In genomic region chr10:103262229-103262628, GRCh38 we compare ENCODE assay signal across 36 cellular contexts. TPM values are rescaled to one million over a fixed set of nuclear protein-coding genes. Genes with fewer than 3 reads are reported as not detected.
DNase-seq lines count a peak whose midpoint lies in the region; ATAC-seq, FAIRE-seq and TF ChIP-seq lines count a peak whose summit lies in the region.
"Had no signal": no experiment of that assay in that cellular context is flagged by ENCODE, and none has a peak within 500 bp of the region (broad histone marks: within the 10 kb centered on the region; RNA-seq: fewer than 3 reads in every experiment).

No MANE protein-coding gene starts in this region.

- ATAC-seq in stimulated activated naive CD8-positive, alpha-beta T cell treated with anti-CD3 and anti-CD28 coated beads, Interleukin-15, amount 100 ng/mL, for 72 hours: peak; percentile 40
- ATAC-seq in HG03457 (IDR thresholded peaks at IDR 0.05; ENCODE audit: unreplicated experiment): no peak
- ATAC-seq: activated CD8-positive, alpha-beta memory T cell treated with anti-CD3 and anti-CD28 coated beads, Interleukin-2, amount 10 ng/mL, durations not matched to agents 7 days and 5 days; body of pancreas; gastrocnemius medialis; naive thymus-derived CD8-positive, alpha-beta T cell; stimulated activated memory B cell treated with anti-CD40 and anti-IgM and Interleukin-4, amounts not matched to agents 10 μg/mL and 1 μg/mL and 100 μg/mL, for 72 hours; T-cell had no signal

- H3K4me3 ChIP-seq in mammary epithelial cell (replicated peaks in 1 of 3; ENCODE audit: insufficient read depth in 1 of 3, low read depth in 2 of 3, low read length in 3 of 3) (no peak overlapping the region), breast epithelium (no peak overlapping the region), astrocyte (ENCODE audit: insufficient read depth, low read depth, low read length) (no peak overlapping the region)
- H3K4me3 ChIP-seq: body of pancreas, gastrocnemius medialis, left ventricle myocardium inferior, PC-9, skin epidermis, thoracic aorta, vagina had no signal

- DNase-seq in mammary epithelial cell (peak; percentile 37), breast epithelium (ENCODE audit: low spot score in 2 of 2) (no peak), HT1080 (ENCODE audit: low read depth) (peak; percentile 65), astrocyte (ENCODE audit: low read depth) (no peak), chondrocyte (ENCODE audit: low spot score) (no peak)
- no peak for DNase-seq in stimulated activated naive CD8-positive, alpha-beta T cell treated with anti-CD3 and anti-CD28 coated beads, Interleukin-15, amount 100 ng/mL, for 72 hours
- DNase-seq: activated CD4-positive, alpha-beta T cell treated with anti-CD3 and anti-CD28 coated beads for 4 hours; activated CD8-positive, alpha-beta memory T cell treated with anti-CD3 and anti-CD28 coated beads, Interleukin-2, amount 10 ng/mL, durations not matched to agents 7 days and 5 days; activated naive CD8-positive, alpha-beta T cell treated with anti-CD3 and anti-CD28 coated beads, Interleukin-2, amount 10 ng/mL, durations not matched to agents 7 days and 5 days; body of pancreas; Calu3; effector CD8-positive, alpha-beta T cell; erythroblast; gastrocnemius medialis; hippocampal formation; immature natural killer cell; KBM-7; left ventricle myocardium inferior; midbrain; MM.1S; naive thymus-derived CD8-positive, alpha-beta T cell; NCI-H1417; NCI-H446 treated with DMSO at 0.1 percent for 48 hours; occipital lobe; PC-9; SIG-M5; stimulated activated CD4-positive, alpha-beta T cell treated with anti-CD3 and anti-CD28 coated beads, Interleukin-1b, Interleukin-23, amount 100 ng/mL, for 48 hours; T-cell had no signal

- in situ Hi-C loops in mammary epithelial cell (cut with MboI; ENCODE audit: low sequenced_read_pairs in 2 of 2): no loop called here

- no peak for FAIRE-seq in astrocyte (lab: Jason Lieb, UNC)
- FAIRE-seq: colon had no signal

- H3K36me3 Mint-ChIP-seq in astrocyte (ENCODE audit: low read depth, unreplicated experiment) (peaks cover 11% of the 10 kb centered on the region), chondrocyte (ENCODE audit: low read depth) (peaks cover 3% of the 10 kb centered on the region)
- H3K36me3 Mint-ChIP-seq: activated CD8-positive, alpha-beta memory T cell treated with anti-CD3 and anti-CD28 coated beads, Interleukin-2, amount 10 ng/mL, durations not matched to agents 7 days and 5 days; activated naive CD8-positive, alpha-beta T cell treated with anti-CD3 and anti-CD28 coated beads, Interleukin-2, amount 10 ng/mL, durations not matched to agents 7 days and 5 days; CD14-positive monocyte; immature natural killer cell had no signal

- CTCF ChIA-PET in mammary epithelial cell (lab: Charles Lee; ENCODE audit: low non-redundant PET): no interaction called here

- H3K4me1 ChIP-seq in mammary epithelial cell (ENCODE audit: insufficient read depth, low read length) (no peaks in the 10 kb centered on the region), breast epithelium (no peaks in the 10 kb centered on the region), astrocyte (ENCODE audit: insufficient read depth, low read length) (no peaks in the 10 kb centered on the region)
- H3K4me1 ChIP-seq: body of pancreas, gastrocnemius medialis, left ventricle myocardium inferior, vagina had no signal

- peak overlapping the region; percentile 72 for H3K27ac Mint-ChIP-seq in astrocyte (ENCODE audit: unreplicated experiment)
- H3K27ac Mint-ChIP-seq in stimulated activated naive CD8-positive, alpha-beta T cell treated with anti-CD3 and anti-CD28 coated beads, Interleukin-15, amount 100 ng/mL, for 72 hours: no peak overlapping the region
- H3K27ac Mint-ChIP-seq in chondrocyte (ENCODE audit: unreplicated experiment): no peak overlapping the region
- H3K27ac Mint-ChIP-seq: activated CD8-positive, alpha-beta memory T cell treated with anti-CD3 and anti-CD28 coated beads, Interleukin-2, amount 10 ng/mL, durations not matched to agents 7 days and 5 days; activated naive CD8-positive, alpha-beta T cell treated with anti-CD3 and anti-CD28 coated beads, Interleukin-2, amount 10 ng/mL, durations not matched to agents 7 days and 5 days; activated T-helper 2 cell treated with anti-CD3 and anti-CD28 coated beads, Interferon-gamma antibody, Interleukin-2, Interleukin-4, amounts not matched to agents 10 μg/mL and 5 μg/mL and 100 μg/mL, durations not matched to agents 14 hours and 24 hours and 36 hours; CD14-positive monocyte; immature natural killer cell; naive thymus-derived CD8-positive, alpha-beta T cell; stimulated activated memory B cell treated with anti-CD40 and anti-IgM and Interleukin-4, amounts not matched to agents 10 μg/mL and 1 μg/mL and 100 μg/mL, for 72 hours; T-cell had no signal

- H3K9me3 Mint-ChIP-seq in astrocyte (ENCODE audit: unreplicated experiment) (peaks cover 23% of the 10 kb centered on the region), chondrocyte (ENCODE audit: low read depth) (peaks cover 8% of the 10 kb centered on the region)
- H3K9me3 Mint-ChIP-seq in stimulated activated naive CD8-positive, alpha-beta T cell treated with anti-CD3 and anti-CD28 coated beads, Interleukin-15, amount 100 ng/mL, for 72 hours: peaks cover 8 to 26% of the 10 kb centered on the region in 2 donors

- H2AFZ ChIP-seq in mammary epithelial cell (ENCODE audit: low read depth, low read length) (no peak overlapping the region), astrocyte (ENCODE audit: low read depth, low read length) (no peak overlapping the region)
- H2AFZ ChIP-seq: PC-9 had no signal

- dilution Hi-C loops in mammary epithelial cell (cut with HindIII; ENCODE audit: low sequenced_read_pairs): no loop called here

- H3K4me1 Mint-ChIP-seq in astrocyte (ENCODE audit: low read depth, unreplicated experiment) (peaks cover 6% of the 10 kb centered on the region), chondrocyte (ENCODE audit: low read depth) (peaks cover 6% of the 10 kb centered on the region)
- H3K4me1 Mint-ChIP-seq in stimulated activated naive CD8-positive, alpha-beta T cell treated with anti-CD3 and anti-CD28 coated beads, Interleukin-15, amount 100 ng/mL, for 72 hours: no peaks in the 10 kb centered on the region
- H3K4me1 Mint-ChIP-seq: activated naive CD8-positive, alpha-beta T cell treated with anti-CD3 and anti-CD28 coated beads, Interleukin-2, amount 10 ng/mL, durations not matched to agents 7 days and 5 days; CD14-positive monocyte; immature natural killer cell; stimulated activated memory B cell treated with anti-CD40 and anti-IgM and Interleukin-4, amounts not matched to agents 10 μg/mL and 1 μg/mL and 100 μg/mL, for 72 hours; T-cell had no signal

- H3K4me3 Mint-ChIP-seq in astrocyte (ENCODE audit: unreplicated experiment) (no peak overlapping the region), chondrocyte (ENCODE audit: unreplicated experiment) (no peak overlapping the region)
- no peak overlapping the region for H3K4me3 Mint-ChIP-seq in stimulated activated naive CD8-positive, alpha-beta T cell treated with anti-CD3 and anti-CD28 coated beads, Interleukin-15, amount 100 ng/mL, for 72 hours
- H3K4me3 Mint-ChIP-seq: activated CD8-positive, alpha-beta memory T cell treated with anti-CD3 and anti-CD28 coated beads, Interleukin-2, amount 10 ng/mL, durations not matched to agents 7 days and 5 days; activated naive CD8-positive, alpha-beta T cell treated with anti-CD3 and anti-CD28 coated beads, Interleukin-2, amount 10 ng/mL, durations not matched to agents 7 days and 5 days; immature natural killer cell; naive thymus-derived CD8-positive, alpha-beta T cell; stimulated activated memory B cell treated with anti-CD40 and anti-IgM and Interleukin-4, amounts not matched to agents 10 μg/mL and 1 μg/mL and 100 μg/mL, for 72 hours; T-cell had no signal

- TF ChIP-seq CTCF in mammary epithelial cell (conservative IDR thresholded peaks at IDR 0.05 in 1 of 2, IDR thresholded peaks at IDR 0.05 in 1 of 2; ENCODE audit: extremely low read depth in 1 of 2, insufficient read depth in 1 of 2, low read depth in 1 of 2, low read length in 2 of 2): no peak
- no peak for TF ChIP-seq CTCF in breast epithelium (IDR thresholded peaks at IDR 0.05)
- no peak for TF ChIP-seq CTCF in astrocyte (IDR thresholded peaks at IDR 0.05; ENCODE audit: insufficient read depth, low read depth, low read length)
- TF ChIP-seq CTCF in chondrocyte (IDR thresholded peaks at IDR 0.05): no peak

- TF ChIP-seq POLR2A in breast epithelium (IDR thresholded peaks at IDR 0.05): no peak

- H3K9ac ChIP-seq in mammary epithelial cell (ENCODE audit: insufficient read depth, low read length): no peak overlapping the region
- no peak overlapping the region for H3K9ac ChIP-seq in astrocyte (ENCODE audit: low read length)

- intact Hi-C loops in mammary epithelial cell (cut with micrococcal nuclease): no loop called here
- intact Hi-C loops in breast epithelium (cut with DNase I; ENCODE audit: low total_unique reads): no loop called here

- no TSS peak for BruUV-seq in mammary epithelial cell (replicated peaks; lab: Mats Ljungman, UMichigan)

- WGBS in mammary epithelial cell (ENCODE audit: low coverage, missing lambda C conversion rate): 72% methylated on average over 3 of the region's 3 CpGs

- no peak overlapping the region for H3K27ac ChIP-seq in mammary epithelial cell (ENCODE audit: insufficient read depth, low read depth, low read length)
- no peak overlapping the region for H3K27ac ChIP-seq in breast epithelium
- H3K27ac ChIP-seq in astrocyte (ENCODE audit: low read depth, low read length): no peak overlapping the region
- H3K27ac ChIP-seq: body of pancreas, gastrocnemius medialis, left ventricle myocardium inferior, PC-9, skin epidermis, thoracic aorta, vagina had no signal

- no peak overlapping the region for H3K4me2 ChIP-seq in mammary epithelial cell (ENCODE audit: insufficient read depth, low read depth, low read length)
- H3K4me2 ChIP-seq in astrocyte (ENCODE audit: low read length): no peak overlapping the region
- H3K4me2 ChIP-seq: PC-9 had no signal

- H3K36me3 ChIP-seq in mammary epithelial cell (ENCODE audit: insufficient read depth, low read length) (no peaks in the 10 kb centered on the region), breast epithelium (no peaks in the 10 kb centered on the region), astrocyte (ENCODE audit: insufficient read depth, low read length) (no peaks in the 10 kb centered on the region)
- H3K36me3 ChIP-seq: gastrocnemius medialis, left ventricle myocardium inferior, thoracic aorta, vagina had no signal

- H4K20me1 ChIP-seq in mammary epithelial cell (ENCODE audit: insufficient read depth, low read length): no peaks in the 10 kb centered on the region
- no peaks in the 10 kb centered on the region for H4K20me1 ChIP-seq in astrocyte (ENCODE audit: insufficient read depth, low read length)

- peaks cover 14% of the 10 kb centered on the region for H3K27me3 Mint-ChIP-seq in astrocyte (ENCODE audit: low read depth, unreplicated experiment)
- peaks cover 63% of the 10 kb centered on the region for H3K27me3 Mint-ChIP-seq in stimulated activated naive CD8-positive, alpha-beta T cell treated with anti-CD3 and anti-CD28 coated beads, Interleukin-15, amount 100 ng/mL, for 72 hours
- peaks cover 6% of the 10 kb centered on the region for H3K27me3 Mint-ChIP-seq in chondrocyte (ENCODE audit: low read depth)

- H3K79me2 ChIP-seq in mammary epithelial cell (ENCODE audit: insufficient read depth, low read length): no peaks in the 10 kb centered on the region
- no peaks in the 10 kb centered on the region for H3K79me2 ChIP-seq in astrocyte (ENCODE audit: insufficient read depth, low read length)

- H3K27me3 ChIP-seq in mammary epithelial cell (ENCODE audit: insufficient read depth, low read length) (no peaks in the 10 kb centered on the region), breast epithelium (peaks cover 0 to 4% of the 10 kb centered on the region in 2 donors), astrocyte (ENCODE audit: insufficient read depth, low read length) (no peaks in the 10 kb centered on the region)
- H3K27me3 ChIP-seq: body of pancreas, vagina had no signal

- no peaks in the 10 kb centered on the region for H3K9me3 ChIP-seq in mammary epithelial cell (replicated peaks; ENCODE audit: insufficient read depth, low read length)
- peaks cover 0 to 11% of the 10 kb centered on the region in 2 donors for H3K9me3 ChIP-seq in breast epithelium
- peaks cover 8% of the 10 kb centered on the region for H3K9me3 ChIP-seq in astrocyte (ENCODE audit: insufficient read depth, low read depth, low read length)
- H3K9me3 ChIP-seq: body of pancreas, gastrocnemius medialis, left ventricle myocardium inferior, thoracic aorta, vagina had no signal

RNA-seq across cellular contexts. Expression of gene INA, which starts 14.7 kb away (rescaled TPM):
- total RNA-seq in mammary epithelial cell (1 to 10 TPM; 1.0 to 3.7 TPM), breast epithelium (not detected), astrocyte (26.9 and 39.6 TPM in 2 replicates), chondrocyte (10.4 to 31.1 TPM (median 30.1 TPM) in 3 replicates)
- 3.7 TPM for polyA plus RNA-seq in mammary epithelial cell
- 1.1 TPM for polyA minus RNA-seq in mammary epithelial cell
- not detected in 2 replicates for total RNA-seq in HT1080 (2014; rRNA removed; shearing (Covaris generic))
- not detected in 2 replicates for polyA plus RNA-seq in HT1080 (2015; cell fraction: cytosol; rRNA removed)
- not detected in 2 replicates for polyA plus RNA-seq in HT1080 (2015; cell fraction: nucleus; rRNA removed)
- total RNA-seq: left ventricle myocardium inferior; naive thymus-derived CD8-positive, alpha-beta T cell; T-cell; thoracic aorta had no signal
- polyA plus RNA-seq: CD14-positive monocyte; immature natural killer cell; naive thymus-derived CD8-positive, alpha-beta T cell had no signal

RNA-seq across cellular contexts. Expression of gene RPEL1, which starts 16.5 kb away (rescaled TPM):
- total RNA-seq in mammary epithelial cell (under 1 TPM in 1 of 2 donors, not detected in 1; 0.17 TPM), breast epithelium (under 1 TPM in 1 of 3 donors, not detected in 2; 0.33 TPM), astrocyte (not detected in 2 replicates), chondrocyte (not detected in 3 replicates)
- 0.12 TPM for polyA plus RNA-seq in mammary epithelial cell
- not detected for polyA minus RNA-seq in mammary epithelial cell
- not detected in 2 replicates for total RNA-seq in HT1080 (2014; rRNA removed; shearing (Covaris generic))
- 0.03 TPM in 1 of 2 replicates, not detected in the other for polyA plus RNA-seq in HT1080 (2015; cell fraction: cytosol; rRNA removed)
- polyA plus RNA-seq in HT1080 (2015; cell fraction: nucleus; rRNA removed): 0.09 TPM in 1 of 2 replicates, not detected in the other
- total RNA-seq: activated CD8-positive, alpha-beta memory T cell treated with anti-CD3 and anti-CD28 coated beads, Interleukin-2, amount 10 ng/mL, durations not matched to agents 7 days and 5 days; activated naive CD8-positive, alpha-beta T cell treated with anti-CD3 and anti-CD28 coated beads, Interleukin-2, amount 10 ng/mL, durations not matched to agents 7 days and 5 days; activated T-helper 2 cell treated with anti-CD3 and anti-CD28 coated beads, Interferon-gamma antibody, Interleukin-2, Interleukin-4, amounts not matched to agents 10 μg/mL and 5 μg/mL and 100 μg/mL, durations not matched to agents 14 hours and 24 hours and 36 hours; body of pancreas; gastrocnemius medialis; left ventricle myocardium inferior; naive thymus-derived CD8-positive, alpha-beta T cell; PC-9; T-cell; thoracic aorta; vagina had no signal
- polyA plus RNA-seq: CD14-positive monocyte; immature natural killer cell; naive thymus-derived CD8-positive, alpha-beta T cell had no signal

Comparison
In these comparisons a context has a peak if more than half of its experiments do, and no peak if none do; other contexts are left out.
1. DNase-seq: peak in mammary epithelial cell (single experiment) and HT1080 (single experiment); none in breast epithelium (0 of 2), astrocyte (single experiment), stimulated activated naive CD8-positive, alpha-beta T cell treated with anti-CD3 and anti-CD28 coated beads, Interleukin-15, amount 100 ng/mL, for 72 hours (0 of 2) and chondrocyte (single experiment).